Comparison of ENCODE assay signal across 13 cellular contexts in genomic region chr15:65789759-65790158, GRCh38. TPM values are rescaled to one million over a fixed set of nuclear protein-coding genes. Genes with fewer than 3 reads are reported as not detected.
DNase-seq lines count a peak whose midpoint lies in the region; ATAC-seq and TF ChIP-seq lines count a peak whose summit lies in the region.
"Had no signal": no experiment of that assay in that cellular context is flagged by ENCODE, and none has a peak within 500 bp of the region (broad histone marks: within the 10 kb centered on the region; RNA-seq: fewer than 3 reads in every experiment).

No MANE protein-coding gene starts in this region.

- H3K4me3 ChIP-seq in CD8-positive, alpha-beta T cell (ENCODE audit: low read depth, low read length): no peak overlapping the region
- H3K4me3 ChIP-seq in HEK293 (ENCODE audit: low read depth, low read length): no peak overlapping the region

- no peak for ATAC-seq in CD8-positive, alpha-beta T cell
- ATAC-seq in naive thymus-derived CD8-positive, alpha-beta T cell: no peak
- ATAC-seq in GM18505 (IDR thresholded peaks at IDR 0.05; ENCODE audit: unreplicated experiment): no peak

- no peak for TF ChIP-seq POLR2A in GM18505 (IDR thresholded peaks at IDR 0.05; ENCODE audit: borderline replicate concordance, extremely low read depth, insufficient read depth, insufficient read length)

- H3K4me1 Mint-ChIP-seq in CD8-positive, alpha-beta T cell (ENCODE audit: low read depth): peaks cover 48% of the 10 kb centered on the region
- peaks cover 45% of the 10 kb centered on the region for H3K4me1 Mint-ChIP-seq in activated T-helper 2 cell treated with anti-CD3 and anti-CD28 coated beads, Interferon-gamma antibody, Interleukin-2, Interleukin-4, amounts not matched to agents 10 μg/mL and 5 μg/mL and 100 μg/mL, durations not matched to agents 14 hours and 24 hours and 36 hours (ENCODE audit: low read depth)
- H3K4me1 Mint-ChIP-seq in naive thymus-derived CD8-positive, alpha-beta T cell: peaks cover 16 to 62% (median 40%) of the 10 kb centered on the region in 4 donors

- H3K27ac ChIP-seq in CD8-positive, alpha-beta T cell (ENCODE audit: low read depth, low read length): peak overlapping the region; percentile 84
- no peak overlapping the region for H3K27ac ChIP-seq in HEK293 (ENCODE audit: extremely low read depth, low read depth, low read length)
- H3K27ac ChIP-seq: cardiac muscle cell had no signal

- peaks cover 35% of the 10 kb centered on the region for H3K4me1 ChIP-seq in CD8-positive, alpha-beta T cell (ENCODE audit: insufficient read depth, low read length)
- H3K4me1 ChIP-seq in HEK293 (ENCODE audit: control insufficient read depth, insufficient read depth, low read length): peaks cover 19% of the 10 kb centered on the region

- H3K4me3 Mint-ChIP-seq in CD8-positive, alpha-beta T cell: peak overlapping the region; percentile 88
- H3K4me3 Mint-ChIP-seq in activated T-helper 2 cell treated with anti-CD3 and anti-CD28 coated beads, Interferon-gamma antibody, Interleukin-2, Interleukin-4, amounts not matched to agents 10 μg/mL and 5 μg/mL and 100 μg/mL, durations not matched to agents 14 hours and 24 hours and 36 hours (ENCODE audit: low read depth): peak overlapping the region; percentile 87
- peak overlapping the region; percentile 85 to 99 (median 92) for H3K4me3 Mint-ChIP-seq in naive thymus-derived CD8-positive, alpha-beta T cell

- DNase-seq in CD8-positive, alpha-beta T cell: no peak
- no peak for DNase-seq in activated T-helper 2 cell treated with anti-CD3 and anti-CD28 coated beads, Interferon-gamma antibody, Interleukin-2, Interleukin-4, amounts not matched to agents 10 μg/mL and 5 μg/mL and 100 μg/mL, durations not matched to agents 14 hours and 24 hours and 36 hours (ENCODE audit: low spot score)
- DNase-seq in naive thymus-derived CD8-positive, alpha-beta T cell: no peak
- no peak for DNase-seq in GM19238 (ENCODE audit: insufficient read length, low spot score)
- DNase-seq in COLO829 (ENCODE audit: low spot score): no peak
- no peak for DNase-seq in GM10248 (ENCODE audit: extremely low spot score)
- DNase-seq: hippocampal formation; Kasumi-1; stimulated activated CD4-positive, alpha-beta T cell treated with anti-CD3 and anti-CD28 coated beads, Interleukin-4, amount 100 ng/mL, for 24 hours; T-helper 9 cell had no signal

- intact Hi-C loops in CD8-positive, alpha-beta T cell (cut with DNase I, micrococcal nuclease): loop anchor here (2.0 to 10.0 kb wide), 4 partner anchors 32 to 177 kb away; partner anchors contain the start of gene INTS14 (in 2 of the 2)
- intact Hi-C loops in activated T-helper 2 cell treated with anti-CD3 and anti-CD28 coated beads, Interferon-gamma antibody, Interleukin-2, Interleukin-4, amounts not matched to agents 10 μg/mL and 5 μg/mL and 100 μg/mL, durations not matched to agents 14 hours and 24 hours and 36 hours (cut with micrococcal nuclease): no loop called here

- CTCF ChIA-PET in CD8-positive, alpha-beta T cell (lab: Charles Lee): interaction anchor here (1.0 to 5.1 kb wide), 3 partner anchors 39 to 79 kb away, joined by 3 to 27 read pairs (median 4); partner anchors contain the start of gene RAB11A
- CTCF ChIA-PET in HEK293 (lab: Yijun Ruan, JAX) (interaction anchor here (0.6 to 4.3 kb wide), 3 partner anchors 34 to 402 kb away, joined by 3 to 14 read pairs (median 4); no protein-coding TSS in a partner anchor), GM10248 (lab: Yijun Ruan, JAX) (interaction anchor here (1.0 to 2.1 kb wide), 4 partner anchors 9 to 152 kb away, joined by 3 to 6 read pairs (median 4); no protein-coding TSS in a partner anchor)

- no peaks in the 10 kb centered on the region for H3K9me3 ChIP-seq in CD8-positive, alpha-beta T cell (ENCODE audit: low read length)
- no peaks in the 10 kb centered on the region for H3K9me3 ChIP-seq in HEK293 (ENCODE audit: control insufficient read depth, insufficient read depth, low read depth, low read length)

- H3K27ac Mint-ChIP-seq in CD8-positive, alpha-beta T cell: peak overlapping the region; percentile 86
- no peak overlapping the region for H3K27ac Mint-ChIP-seq in activated T-helper 2 cell treated with anti-CD3 and anti-CD28 coated beads, Interferon-gamma antibody, Interleukin-2, Interleukin-4, amounts not matched to agents 10 μg/mL and 5 μg/mL and 100 μg/mL, durations not matched to agents 14 hours and 24 hours and 36 hours
- peak overlapping the region; percentile 54 to 97 (median 86) for H3K27ac Mint-ChIP-seq in naive thymus-derived CD8-positive, alpha-beta T cell

- H3K36me3 ChIP-seq in CD8-positive, alpha-beta T cell (ENCODE audit: insufficient read depth, low read length): no peaks in the 10 kb centered on the region
- peaks cover 0 to 6% of the 10 kb centered on the region in 2 experiments; a peak in 1 of 3 replicates for H3K36me3 ChIP-seq in HEK293 (ENCODE audit: control insufficient read depth in 2 of 2, insufficient read depth in 1 of 2, low read length in 2 of 2)
- H3K36me3 ChIP-seq: cardiac muscle cell had no signal

- peaks cover 18% of the 10 kb centered on the region for H3K36me3 Mint-ChIP-seq in CD8-positive, alpha-beta T cell
- H3K36me3 Mint-ChIP-seq in activated T-helper 2 cell treated with anti-CD3 and anti-CD28 coated beads, Interferon-gamma antibody, Interleukin-2, Interleukin-4, amounts not matched to agents 10 μg/mL and 5 μg/mL and 100 μg/mL, durations not matched to agents 14 hours and 24 hours and 36 hours (ENCODE audit: low read depth): peaks cover 19% of the 10 kb centered on the region
- H3K36me3 Mint-ChIP-seq in naive thymus-derived CD8-positive, alpha-beta T cell: peaks cover 0 to 7% (median 5%) of the 10 kb centered on the region in 3 donors

- H3K27me3 Mint-ChIP-seq in CD8-positive, alpha-beta T cell (ENCODE audit: low read depth): no peaks in the 10 kb centered on the region
- H3K27me3 Mint-ChIP-seq in activated T-helper 2 cell treated with anti-CD3 and anti-CD28 coated beads, Interferon-gamma antibody, Interleukin-2, Interleukin-4, amounts not matched to agents 10 μg/mL and 5 μg/mL and 100 μg/mL, durations not matched to agents 14 hours and 24 hours and 36 hours (ENCODE audit: low read depth): no peaks in the 10 kb centered on the region
- no peaks in the 10 kb centered on the region for H3K27me3 Mint-ChIP-seq in naive thymus-derived CD8-positive, alpha-beta T cell

- POLR2A ChIA-PET in CD8-positive, alpha-beta T cell (lab: Charles Lee): interaction anchor here (1.5 to 4.4 kb wide), 2 partner anchors 15 to 19 kb away, joined by 3 to 53 read pairs; no protein-coding TSS in a partner anchor
- POLR2A ChIA-PET in HEK293 (lab: Yijun Ruan, JAX) (interaction anchor here (0.6 to 3.3 kb wide), 2 partner anchors 43 to 484 kb away, joined by 5 to 16 read pairs; no protein-coding TSS in a partner anchor), GM10248 (lab: Yijun Ruan, JAX) (interaction anchor here (0.8 kb wide), 1 partner anchor 29 kb away, joined by 3 read pairs; no protein-coding TSS in a partner anchor)
- POLR2A ChIA-PET in naive thymus-derived CD8-positive, alpha-beta T cell (lab: Charles Lee): interaction anchor here (0.6 to 6.0 kb wide), 3 partner anchors 28 to 1635 kb away, joined by 4 to 97 read pairs (median 47); no protein-coding TSS in a partner anchor

- H3K27me3 ChIP-seq in CD8-positive, alpha-beta T cell (ENCODE audit: insufficient read depth, low read length): no peaks in the 10 kb centered on the region
- H3K27me3 ChIP-seq: cardiac muscle cell had no signal

- H3K9me3 Mint-ChIP-seq in CD8-positive, alpha-beta T cell: no peaks in the 10 kb centered on the region
- H3K9me3 Mint-ChIP-seq in activated T-helper 2 cell treated with anti-CD3 and anti-CD28 coated beads, Interferon-gamma antibody, Interleukin-2, Interleukin-4, amounts not matched to agents 10 μg/mL and 5 μg/mL and 100 μg/mL, durations not matched to agents 14 hours and 24 hours and 36 hours: no peaks in the 10 kb centered on the region
- H3K9me3 Mint-ChIP-seq in naive thymus-derived CD8-positive, alpha-beta T cell: no peaks in the 10 kb centered on the region

- TF ChIP-seq CTCF in CD8-positive, alpha-beta T cell (IDR thresholded peaks at IDR 0.05): no peak
- no peak for TF ChIP-seq CTCF in HEK293 (tag by site-specific recombination; IDR thresholded peaks at IDR 0.05)
- no peak for TF ChIP-seq CTCF in GM10248 (IDR thresholded peaks at IDR 0.05; ENCODE audit: control extremely low read depth, extremely low read depth, low read depth, missing control alignments)

TF ChIP-seq in HEK293, 187 proteins besides CTCF, POLR2A, EP300 and RAD21:
- no peak for TF ChIP-seq ZNF548 (tag by site-specific recombination; IDR thresholded peaks at IDR 0.05)
- TF ChIP-seq KLF10 (tag by site-specific recombination; IDR thresholded peaks at IDR 0.05): peak; percentile 23; the same call in 1 of the 2 replicates
- TF ChIP-seq ZNF670 (tag by site-specific recombination; IDR thresholded peaks at IDR 0.05; ENCODE audit: low read depth): no peak
- no peak for TF ChIP-seq ZNF580 (tag by site-specific recombination; IDR thresholded peaks at IDR 0.05)

RNA-seq across cellular contexts. Expression of gene DENND4A, which starts 2.3 kb away (rescaled TPM):
- 100 to 1,000 TPM; 105 TPM for total RNA-seq in CD8-positive, alpha-beta T cell
- 62.3 and 65.8 TPM in 2 replicates for total RNA-seq in activated T-helper 2 cell treated with anti-CD3 and anti-CD28 coated beads, Interferon-gamma antibody, Interleukin-2, Interleukin-4, amounts not matched to agents 10 μg/mL and 5 μg/mL and 100 μg/mL, durations not matched to agents 14 hours and 24 hours and 36 hours
- 10 to 100 TPM; 58.4 to 62.9 TPM for total RNA-seq in naive thymus-derived CD8-positive, alpha-beta T cell
- polyA plus RNA-seq in naive thymus-derived CD8-positive, alpha-beta T cell: 10 to 100 TPM in 2 of 3 donors, 1 to 10 TPM in 1; 9.3 to 12.0 (median 11.2) TPM
